In the genomic region with DNA sequence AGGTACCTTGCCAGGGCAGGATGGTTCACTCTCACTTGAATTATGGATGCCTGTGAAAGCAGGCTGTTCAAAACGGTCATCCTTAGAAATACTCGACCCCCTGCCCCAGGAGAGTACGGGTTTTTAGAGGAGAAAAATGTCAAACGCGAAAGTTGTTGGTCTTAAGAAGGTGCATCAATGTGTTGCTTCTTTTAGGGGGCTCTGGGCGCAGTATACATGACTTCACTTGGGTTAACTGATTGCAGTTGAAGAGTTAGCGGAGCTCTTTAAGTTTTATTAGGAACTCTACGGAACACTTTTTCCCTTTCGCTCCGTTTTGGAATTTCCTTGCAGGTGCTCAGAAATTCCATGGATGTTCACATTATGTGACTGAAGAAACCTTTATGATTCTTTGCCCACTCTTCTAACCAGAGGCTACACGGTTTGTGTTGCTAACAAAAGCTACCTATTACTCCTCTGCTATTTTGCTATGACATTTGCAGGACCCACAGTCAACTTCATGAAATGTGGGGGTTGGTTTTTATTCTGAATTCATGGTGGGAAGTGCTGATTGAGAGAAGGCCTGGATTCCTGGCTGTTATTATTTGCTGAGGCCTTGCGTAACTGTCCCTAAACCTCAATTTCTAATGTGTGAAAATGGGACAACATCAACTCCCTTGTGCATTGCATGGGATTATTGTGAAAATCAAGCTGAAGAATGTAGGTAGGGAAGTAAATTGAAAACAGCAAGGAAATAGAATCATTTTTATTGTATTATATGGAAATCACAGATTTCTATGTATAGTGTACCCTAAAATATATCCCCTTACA, we compare ENCODE assay signal across 8 cellular contexts. TPM values are rescaled to one million over a fixed set of nuclear protein-coding genes. Genes with fewer than 3 reads are reported as not detected.
A peak's percentile ranks its signal among the peaks of the same experiment; 100 is the strongest.
DNase-seq lines count a peak whose midpoint lies in the region; ATAC-seq and TF ChIP-seq lines count a peak whose summit lies in the region.

No MANE protein-coding gene starts in this region.

- H3K4me1 ChIP-seq in heart left ventricle = peaks cover 0 to 20% (median 5%) of the 10 kb centered on the region in 12 donors
- H3K4me1 ChIP-seq in mesodermal cell (ENCODE audit: control insufficient read depth, insufficient read depth, low read length, poor library complexity, severe bottlenecking) = no peaks in the 10 kb centered on the region
- peaks cover 5% of the 10 kb centered on the region for H3K4me1 ChIP-seq in upper lobe of right lung

- H3K27me3 ChIP-seq in heart left ventricle (peaks cover 0 to 19% (median 0%) of the 10 kb centered on the region in 9 donors), upper lobe of right lung (no peaks in the 10 kb centered on the region)

- ATAC-seq in heart left ventricle (no peak), upper lobe of right lung (no peak), GM21576 (IDR thresholded peaks at IDR 0.05; ENCODE audit: unreplicated experiment) (no peak), HG02678 (IDR thresholded peaks at IDR 0.05; ENCODE audit: unreplicated experiment) (no peak)

- CTCF ChIA-PET in MCF 10A (lab: Yijun Ruan, JAX) = interaction anchor here (0.7 to 0.9 kb wide), 3 partner anchors 23 to 99 kb away, joined by 3 to 4 read pairs (median 3); no protein-coding TSS in a partner anchor

- no peaks in the 10 kb centered on the region for H3K9me3 Mint-ChIP-seq in MCF 10A (ENCODE audit: unreplicated experiment)

- H3K4me1 Mint-ChIP-seq in MCF 10A (ENCODE audit: insufficient read depth, unreplicated experiment) = peaks cover 15% of the 10 kb centered on the region

- H3K27ac Mint-ChIP-seq in MCF 10A (ENCODE audit: low read depth, unreplicated experiment) = no peak overlapping the region

- peaks cover 6% of the 10 kb centered on the region for H3K36me3 Mint-ChIP-seq in MCF 10A (ENCODE audit: insufficient read depth, unreplicated experiment)

- H3K4me3 Mint-ChIP-seq in MCF 10A (ENCODE audit: unreplicated experiment) = peak overlapping the region; percentile 78

- DNase-seq in heart left ventricle = no peak
- no peak for DNase-seq in cardiac septum (ENCODE audit: low spot score)
- DNase-seq in MCF 10A (ENCODE audit: unreplicated experiment) = no peak
- DNase-seq in upper lobe of right lung = no peak
- no peak for DNase-seq in NCI-H748 (lab: John Stamatoyannopoulos, UW; ENCODE audit: unreplicated experiment)

- BruUV-seq in MCF 10A (replicated peaks; lab: Mats Ljungman, UMichigan) = TSS peak; percentile 44

- WGBS in heart left ventricle, 4 donors = 34 to 42% (median 38%) methylated on average over 12 of the region's 12 CpGs
- 0 to 7% methylated on average over 3 to 9 of the region's 12 CpGs for WGBS in mesodermal cell (ENCODE audit: insufficient coverage in 2 of 2), 2 experiments

- TF ChIP-seq CTCF in heart left ventricle (IDR thresholded peaks at IDR 0.05) = no peak
- TF ChIP-seq CTCF in MCF 10A (IDR thresholded peaks at IDR 0.05; ENCODE audit: unreplicated experiment) = no peak
- no peak for TF ChIP-seq CTCF in upper lobe of right lung (IDR thresholded peaks at IDR 0.05)

- H3K36me3 ChIP-seq in heart left ventricle (no peaks in the 10 kb centered on the region), mesodermal cell (ENCODE audit: control insufficient read depth, insufficient read depth, low read length) (no peaks in the 10 kb centered on the region), upper lobe of right lung (no peaks in the 10 kb centered on the region)

- intact Hi-C loops in heart left ventricle (cut with DNase I) (no loop called here), cardiac septum (cut with DNase I) (no loop called here), MCF 10A (cut with micrococcal nuclease) (no loop called here), upper lobe of right lung (cut with DNase I) (no loop called here)

- H3K9me3 ChIP-seq in heart left ventricle (no peaks in the 10 kb centered on the region), mesodermal cell (ENCODE audit: control insufficient read depth, low read length) (no peaks in the 10 kb centered on the region), upper lobe of right lung (no peaks in the 10 kb centered on the region)

- POLR2A ChIA-PET in MCF 10A (lab: Yijun Ruan, JAX) = no interaction called here

- H3K27me3 Mint-ChIP-seq in MCF 10A (ENCODE audit: insufficient read depth, unreplicated experiment) = no peaks in the 10 kb centered on the region

- H3K4me3 ChIP-seq in heart left ventricle (peak overlapping the region; percentile 55 to 92 (median 72)), mesodermal cell (ENCODE audit: extremely low read depth, insufficient read depth, low read length, poor library complexity, severe bottlenecking) (peak overlapping the region; percentile 58), upper lobe of right lung (peak overlapping the region; percentile 54)

- H3K27ac ChIP-seq in heart left ventricle = peak overlapping the region in 10 of 12 donors; percentile 46 to 78 (median 67)
- H3K27ac ChIP-seq in mesodermal cell (ENCODE audit: low read depth, low read length, severe bottlenecking) = no peak overlapping the region
- no peak overlapping the region for H3K27ac ChIP-seq in upper lobe of right lung

- TF ChIP-seq POLR2A in heart left ventricle (IDR thresholded peaks at IDR 0.05) = no peak

RNA-seq across cellular contexts. Expression of gene ENPP1, which starts 0.8 kb away (rescaled TPM):
- 1 to 10 TPM; 1.2 to 4.2 (median 1.6) TPM for total RNA-seq in heart left ventricle
- 1 to 10 TPM in 1 of 2 donors, under 1 TPM in 1; 0.60 to 1.3 TPM for polyA plus RNA-seq in heart left ventricle
- 3.3 TPM for total RNA-seq in cardiac septum
- 1.4 and 2.8 TPM in 2 replicates for total RNA-seq in MCF 10A (2022)
- polyA plus RNA-seq in mesodermal cell (2013, experiment 1 of 2) = 22.7 TPM
- 22.8 TPM for polyA plus RNA-seq in mesodermal cell (2013, experiment 2 of 2)
- 3.4 TPM for total RNA-seq in upper lobe of right lung

Comparison
In these comparisons a context has a peak if more than half of its experiments do, and no peak if none do; other contexts are left out.
1. H3K27ac ChIP-seq: peak in heart left ventricle (10 of 12); none in mesodermal cell (single experiment) and upper lobe of right lung (single experiment).
2. Peak in every context shown above with its lines, with median percentiles within 50 percentile points of each other: H3K4me3 ChIP-seq.